Comparison of ENCODE assay signal across 8 cellular contexts in the genomic region with DNA sequence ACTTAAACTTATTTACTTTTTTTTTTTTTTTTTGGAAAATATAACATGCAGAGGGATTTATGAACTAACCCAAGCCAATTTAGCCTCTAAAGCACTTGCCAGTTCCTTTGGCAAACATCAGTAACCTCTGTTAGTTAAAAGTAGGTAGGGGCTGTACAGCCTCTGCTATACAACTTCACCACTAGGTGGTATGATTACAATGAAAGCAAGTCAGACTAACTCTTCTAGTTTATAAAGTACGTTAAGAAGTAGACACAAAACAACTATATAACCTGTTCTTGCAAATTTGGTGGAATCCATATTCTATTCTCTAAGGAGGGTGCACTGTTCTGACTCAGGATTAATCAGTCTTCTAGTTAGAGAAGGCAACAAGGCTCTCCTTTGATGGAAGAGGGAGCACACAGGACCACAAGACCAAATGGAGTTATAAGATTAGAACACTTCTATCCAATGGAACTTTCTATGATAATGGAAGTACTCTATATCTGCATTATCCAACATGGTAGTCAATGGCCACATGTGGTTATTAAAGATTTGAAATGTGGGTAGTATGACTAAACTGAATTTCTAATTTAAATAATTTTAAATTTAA. TPM values are rescaled to one million over a fixed set of nuclear protein-coding genes. Genes with fewer than 3 reads are reported as not detected.
DNase-seq lines count a peak whose midpoint lies in the region; ATAC-seq and TF ChIP-seq lines count a peak whose summit lies in the region.

No MANE protein-coding gene starts in this region.

- WGBS in lung, 2 donors, result 23 to 44% methylated on average over 1 of the region's 1 CpG

- intact Hi-C loops in MCF 10A (cut with micrococcal nuclease), result loop anchor here (1.0 to 5.0 kb wide), 2 partner anchors 480 to 568 kb away; no protein-coding TSS in a partner anchor

- H3K4me1 Mint-ChIP-seq in MCF 10A (ENCODE audit: insufficient read depth, unreplicated experiment), result no peaks in the 10 kb centered on the region

- DNase-seq in AG10803 (ENCODE audit: low read depth) (peak; percentile 69), NCI-H226 (peak; percentile 12), MCF 10A (ENCODE audit: unreplicated experiment) (peak; percentile 33), lung (ENCODE audit: low spot score) (no peak), DMS79 treated with DMSO at 0.1 percent for 48 hours (lab: John Stamatoyannopoulos, UW) (no peak)
- DNase-seq in effector CD4-positive, alpha-beta T cell, result no peak

- no peak overlapping the region for H3K27ac Mint-ChIP-seq in MCF 10A (ENCODE audit: low read depth, unreplicated experiment)

- ATAC-seq in GM18502 (IDR thresholded peaks at IDR 0.05; ENCODE audit: poor library complexity, unreplicated experiment) (peak; percentile 91), HG02852 (IDR thresholded peaks at IDR 0.05; ENCODE audit: unreplicated experiment) (peak; percentile 79), lung (ENCODE audit: insufficient read depth, low FRiP score) (peak; percentile 41)

- peaks cover 5 to 25% of the 10 kb centered on the region in 2 donors for H3K36me3 ChIP-seq in lung (ENCODE audit: control insufficient read depth in 2 of 2, insufficient read depth in 2 of 2, low read length in 2 of 2)

- H3K27ac ChIP-seq in lung (ENCODE audit: low read depth in 1 of 2, low read length in 1 of 2), result no peak overlapping the region

- H3K4me3 ChIP-seq in AG10803 (ENCODE audit: low read length) (no peak overlapping the region), lung (no peak overlapping the region)

- POLR2A ChIA-PET in MCF 10A (lab: Yijun Ruan, JAX), result interaction anchor here (2.3 to 3.3 kb wide), 2 partner anchors 13 kb away, joined by 9 to 13 read pairs; partner anchors contain the start of genes AIMP1 and TBCK

- CTCF ChIA-PET in MCF 10A (lab: Yijun Ruan, JAX), result interaction anchor here (0.6 to 2.1 kb wide), 31 partner anchors 13 to 1506 kb away, joined by 3 to 9 read pairs (median 4); no protein-coding TSS in a partner anchor

- no peaks in the 10 kb centered on the region for H3K9me3 ChIP-seq in lung (ENCODE audit: control insufficient read depth in 2 of 2, insufficient read depth in 1 of 2, low read length in 1 of 2)

- H3K9me3 Mint-ChIP-seq in MCF 10A (ENCODE audit: unreplicated experiment), result no peaks in the 10 kb centered on the region

- H3K27me3 ChIP-seq in lung (ENCODE audit: control insufficient read depth, insufficient read depth), result no peaks in the 10 kb centered on the region

- H3K4me1 ChIP-seq in lung (ENCODE audit: control insufficient read depth in 2 of 2, insufficient read depth in 2 of 2, low read length in 2 of 2), result no peaks in the 10 kb centered on the region

- H3K4me3 Mint-ChIP-seq in MCF 10A (ENCODE audit: unreplicated experiment), result no peak overlapping the region

- BruUV-seq in MCF 10A (replicated peaks; lab: Mats Ljungman, UMichigan), result no TSS peak

- TF ChIP-seq CTCF in AG10803 (conservative IDR thresholded peaks at IDR 0.05; ENCODE audit: low read length) (peak; percentile 85), MCF 10A (IDR thresholded peaks at IDR 0.05; ENCODE audit: unreplicated experiment) (peak; percentile 58), lung (IDR thresholded peaks at IDR 0.05; ENCODE audit: control extremely low read depth, extremely low read depth) (peak; percentile 19)

- no peaks in the 10 kb centered on the region for H3K27me3 Mint-ChIP-seq in MCF 10A (ENCODE audit: insufficient read depth, unreplicated experiment)

- peaks cover 85% of the 10 kb centered on the region for H3K36me3 Mint-ChIP-seq in MCF 10A (ENCODE audit: insufficient read depth, unreplicated experiment)

RNA-seq across cellular contexts. Expression of gene AIMP1, which starts 12.8 kb away (rescaled TPM):
- total RNA-seq in MCF 10A (2022) (103 and 126 TPM in 2 replicates), lung (10 to 100 TPM; 29.2 to 40.7 TPM)
- 10 to 100 TPM; 28.7 to 31.0 TPM for polyA plus RNA-seq in lung

RNA-seq across cellular contexts. Expression of gene TBCK, which starts 13.1 kb away (rescaled TPM):
- total RNA-seq in MCF 10A (2022) (27.8 and 33.2 TPM in 2 replicates), lung (10 to 100 TPM; 29.7 to 71.2 TPM)
- 1 to 10 TPM; 6.7 to 7.6 TPM for polyA plus RNA-seq in lung

RNA-seq across cellular contexts. Expression of gene GIMD1, which starts 39.5 kb away (rescaled TPM):
- total RNA-seq in MCF 10A (2022) (not detected in 2 replicates), lung (not detected)
- not detected for polyA plus RNA-seq in lung

Comparison
In these comparisons a context has a peak if more than half of its experiments do, and no peak if none do; other contexts are left out.
1. DNase-seq: peak in AG10803 (single experiment), NCI-H226 (single experiment) and MCF 10A (single experiment); none in lung (single experiment), DMS79 treated with DMSO at 0.1 percent for 48 hours (single experiment) and effector CD4-positive, alpha-beta T cell (single experiment).
2. CTCF ChIP-seq: peak in every context shown above with its lines; median percentile 85 in AG10803; 58 in MCF 10A; 19 in lung.
3. ATAC-seq: peak in every context shown above with its lines; median percentile 91 in GM18502; 79 in HG02852; 41 in lung.